Comparison of ENCODE assay signal across 21 cellular contexts in genomic region chr1:204146965-204147364, GRCh38. TPM values are rescaled to one million over a fixed set of nuclear protein-coding genes. Genes with fewer than 3 reads are reported as not detected.
"Had no signal": no experiment of that assay in that cellular context is flagged by ENCODE, and none has a peak within 500 bp of the region (broad histone marks: within the 10 kb centered on the region; RNA-seq: fewer than 3 reads in every experiment).

No MANE protein-coding gene starts in this region.

- H3K9me3 ChIP-seq: body of pancreas, esophagus muscularis mucosa, prostate gland, suprapubic skin, upper lobe of right lung had no signal

- H3K4me1 ChIP-seq: prostate gland had no signal

- H3K27ac Mint-ChIP-seq: activated CD4-positive, alpha-beta memory T cell treated with anti-CD3 and anti-CD28 coated beads, Interleukin-2, amount 10 ng/mL, durations not matched to agents 7 days and 5 days; activated CD4-positive, alpha-beta T cell treated with anti-CD3 and anti-CD28 coated beads for 36 hours; activated naive CD8-positive, alpha-beta T cell; activated T-cell treated with anti-CD3 and anti-CD28 coated beads, Interleukin-2, amount 50 U/mL, for 24 hours; natural killer cell treated with Interleukin-12 subunit alpha and Interleukin-12 subunit beta and Interleukin-15 and Interleukin-18, amount 100 ng/mL, for 72 hours; stimulated activated naive CD8-positive, alpha-beta T cell treated with anti-CD3 and anti-CD28 coated beads, Interleukin-15, Interleukin-2, amounts not matched to agents 100 ng/mL and 50 ng/mL, for 24 hours had no signal

- H3K36me3 ChIP-seq: prostate gland, upper lobe of right lung had no signal

- H3K4me3 ChIP-seq: body of pancreas, coronary artery, esophagus muscularis mucosa, prostate gland, smooth muscle cell, suprapubic skin, upper lobe of right lung had no signal

- H3K4me2 ChIP-seq: smooth muscle cell had no signal

- DNase-seq: activated CD4-positive, alpha-beta memory T cell treated with anti-CD3 and anti-CD28 coated beads, Interleukin-2, amount 10 ng/mL, durations not matched to agents 7 days and 5 days; activated CD4-positive, alpha-beta T cell treated with anti-CD3 and anti-CD28 coated beads for 36 hours; activated effector memory CD4-positive, alpha-beta T cell treated with anti-CD3 and anti-CD28 coated beads, Interleukin-2, amount 50 U/mL, for 16 hours; activated T-cell treated with anti-CD3 and anti-CD28 coated beads, Interleukin-2, amount 50 U/mL, for 24 hours; amniotic stem cell; body of pancreas; central memory CD4-positive, alpha-beta T cell; left ventricle myocardium superior; nucleus accumbens; right cardiac atrium; upper lobe of right lung had no signal

- H3K36me3 Mint-ChIP-seq: activated naive CD8-positive, alpha-beta T cell; natural killer cell treated with Interleukin-12 subunit alpha and Interleukin-12 subunit beta and Interleukin-15 and Interleukin-18, amount 100 ng/mL, for 72 hours had no signal

- H3K27me3 Mint-ChIP-seq: activated CD4-positive, alpha-beta T cell treated with anti-CD3 and anti-CD28 coated beads for 36 hours; activated naive CD8-positive, alpha-beta T cell; activated T-cell treated with anti-CD3 and anti-CD28 coated beads, Interleukin-2, amount 50 U/mL, for 24 hours had no signal

- H3K9me3 Mint-ChIP-seq: activated CD4-positive, alpha-beta memory T cell treated with anti-CD3 and anti-CD28 coated beads, Interleukin-2, amount 10 ng/mL, durations not matched to agents 7 days and 5 days; activated T-cell treated with anti-CD3 and anti-CD28 coated beads, Interleukin-2, amount 50 U/mL, for 24 hours; natural killer cell treated with Interleukin-12 subunit alpha and Interleukin-12 subunit beta and Interleukin-15 and Interleukin-18, amount 100 ng/mL, for 72 hours; stimulated activated naive CD8-positive, alpha-beta T cell treated with anti-CD3 and anti-CD28 coated beads, Interleukin-15, Interleukin-2, amounts not matched to agents 100 ng/mL and 50 ng/mL, for 24 hours had no signal

- H3K4me1 Mint-ChIP-seq: activated CD4-positive, alpha-beta memory T cell treated with anti-CD3 and anti-CD28 coated beads, Interleukin-2, amount 10 ng/mL, durations not matched to agents 7 days and 5 days; activated CD4-positive, alpha-beta T cell treated with anti-CD3 and anti-CD28 coated beads for 36 hours had no signal

- ATAC-seq: activated CD4-positive, alpha-beta T cell treated with anti-CD3 and anti-CD28 coated beads for 36 hours; body of pancreas; left ventricle myocardium superior; natural killer cell treated with Interleukin-12 subunit alpha and Interleukin-12 subunit beta and Interleukin-15 and Interleukin-18, amount 100 ng/mL, for 72 hours; right cardiac atrium; upper lobe of right lung had no signal

- H3K27ac ChIP-seq: body of pancreas, coronary artery, esophagus muscularis mucosa, prostate gland, suprapubic skin, upper lobe of right lung had no signal

- H3K27me3 ChIP-seq: body of pancreas, suprapubic skin, upper lobe of right lung had no signal

- H3K4me3 Mint-ChIP-seq: activated CD4-positive, alpha-beta memory T cell treated with anti-CD3 and anti-CD28 coated beads, Interleukin-2, amount 10 ng/mL, durations not matched to agents 7 days and 5 days; activated CD4-positive, alpha-beta T cell treated with anti-CD3 and anti-CD28 coated beads for 36 hours; activated naive CD8-positive, alpha-beta T cell; activated T-cell treated with anti-CD3 and anti-CD28 coated beads, Interleukin-2, amount 50 U/mL, for 24 hours; natural killer cell treated with Interleukin-12 subunit alpha and Interleukin-12 subunit beta and Interleukin-15 and Interleukin-18, amount 100 ng/mL, for 72 hours; stimulated activated naive CD8-positive, alpha-beta T cell treated with anti-CD3 and anti-CD28 coated beads, Interleukin-15, Interleukin-2, amounts not matched to agents 100 ng/mL and 50 ng/mL, for 24 hours had no signal

RNA-seq across cellular contexts. Expression of gene ETNK2, which starts 4.9 kb away (rescaled TPM):
- total RNA-seq: T-helper 1 cell treated with Interleukin-12 subunit alpha and Interleukin-12 subunit beta and Interleukin-4 antibody, amounts not matched to agents 30 ng/mL and 1 ng/mL, for 36 hours had no signal

RNA-seq across cellular contexts. Expression of gene REN, which starts 19.2 kb away (rescaled TPM):
- total RNA-seq: activated CD4-positive, alpha-beta memory T cell treated with anti-CD3 and anti-CD28 coated beads, Interleukin-2, amount 10 ng/mL, durations not matched to agents 7 days and 5 days; activated CD4-positive, alpha-beta T cell treated with anti-CD3 and anti-CD28 coated beads for 36 hours; body of pancreas; esophagus muscularis mucosa; left ventricle myocardium superior; natural killer cell treated with Interleukin-12 subunit alpha and Interleukin-12 subunit beta and Interleukin-15 and Interleukin-18, amount 100 ng/mL, for 72 hours; smooth muscle cell; T-helper 1 cell treated with Interleukin-12 subunit alpha and Interleukin-12 subunit beta and Interleukin-4 antibody, amounts not matched to agents 30 ng/mL and 1 ng/mL, for 36 hours had no signal
- polyA plus RNA-seq: smooth muscle cell had no signal

RNA-seq across cellular contexts. Expression of gene KISS1, which starts 49.3 kb away (rescaled TPM):
- total RNA-seq: activated CD4-positive, alpha-beta memory T cell treated with anti-CD3 and anti-CD28 coated beads, Interleukin-2, amount 10 ng/mL, durations not matched to agents 7 days and 5 days; activated CD4-positive, alpha-beta T cell treated with anti-CD3 and anti-CD28 coated beads for 36 hours; body of pancreas; esophagus muscularis mucosa; left ventricle myocardium superior; mesenteric fat pad; natural killer cell treated with Interleukin-12 subunit alpha and Interleukin-12 subunit beta and Interleukin-15 and Interleukin-18, amount 100 ng/mL, for 72 hours; right cardiac atrium; suprapubic skin; T-helper 1 cell treated with Interleukin-12 subunit alpha and Interleukin-12 subunit beta and Interleukin-4 antibody, amounts not matched to agents 30 ng/mL and 1 ng/mL, for 36 hours had no signal
- polyA plus RNA-seq: right cardiac atrium had no signal
